ENCODE assay signal across 10 cellular contexts in genomic region chr3:194395201-194395600, GRCh38. TPM values are rescaled to one million over a fixed set of nuclear protein-coding genes. Genes with fewer than 3 reads are reported as not detected.
DNase-seq lines count a peak whose midpoint lies in the region; ATAC-seq and TF ChIP-seq lines count a peak whose summit lies in the region.
"Had no signal": no experiment of that assay in that cellular context is flagged by ENCODE, and none has a peak within 500 bp of the region (broad histone marks: within the 10 kb centered on the region; RNA-seq: fewer than 3 reads in every experiment).

No MANE protein-coding gene starts in this region.

- no TSS peak for BruUV-seq in mammary epithelial cell (replicated peaks; lab: Mats Ljungman, UMichigan)

- H3K79me1 ChIP-seq in trophoblast cell (ENCODE audit: low read length): no peaks in the 10 kb centered on the region

- H4K12ac ChIP-seq in trophoblast cell (ENCODE audit: low read depth, low read length): no peak overlapping the region

- H3K18ac ChIP-seq in trophoblast cell (ENCODE audit: low read length): no peak overlapping the region

- H3K27me3 ChIP-seq in mammary epithelial cell (ENCODE audit: insufficient read depth, low read length) (peaks cover 16% of the 10 kb centered on the region), trophoblast cell (ENCODE audit: insufficient read depth, low read length) (peaks cover 6% of the 10 kb centered on the region)

- no peak overlapping the region for H3K4me2 ChIP-seq in mammary epithelial cell (ENCODE audit: insufficient read depth, low read depth, low read length)
- no peak overlapping the region for H3K4me2 ChIP-seq in trophoblast cell (ENCODE audit: low read length)

- peaks cover 13% of the 10 kb centered on the region for H3K9me3 Mint-ChIP-seq in WTC11

- POLR2A ChIA-PET in WTC11 (lab: Charles Lee): interaction anchor here (1.4 kb wide), 1 partner anchor 65 kb away, joined by 4 read pairs; no protein-coding TSS in a partner anchor

- dilution Hi-C loops in mammary epithelial cell (cut with HindIII; ENCODE audit: low sequenced_read_pairs): no loop called here

- no peak overlapping the region for H2BK12ac ChIP-seq in trophoblast cell (ENCODE audit: low read length)

- no peak for ATAC-seq in SK-N-SH treated with all-trans-retinoic acid at 6 μM for 48 hours
- ATAC-seq in HG03442 (IDR thresholded peaks at IDR 0.05; ENCODE audit: unreplicated experiment): no peak
- no peak for ATAC-seq in WTC11

- no peak overlapping the region for H3K4ac ChIP-seq in trophoblast cell (ENCODE audit: low read depth, low read length)

- in situ Hi-C loops in mammary epithelial cell (cut with MboI; ENCODE audit: low sequenced_read_pairs in 2 of 2): no loop called here

- H4K8ac ChIP-seq in trophoblast cell (ENCODE audit: low read depth, low read length): no peak overlapping the region

- TF ChIP-seq CTCF in mammary epithelial cell (conservative IDR thresholded peaks at IDR 0.05 in 1 of 2, IDR thresholded peaks at IDR 0.05 in 1 of 2; ENCODE audit: extremely low read depth in 1 of 2, insufficient read depth in 1 of 2, low read depth in 1 of 2, low read length in 2 of 2): no peak
- no peak for TF ChIP-seq CTCF in WTC11 (IDR thresholded peaks at IDR 0.05)

- no peak overlapping the region for H2AFZ ChIP-seq in mammary epithelial cell (ENCODE audit: low read depth, low read length)
- no peak overlapping the region for H2AFZ ChIP-seq in trophoblast cell (ENCODE audit: insufficient read depth, low read length, poor library complexity)

- DNase-seq in DMS79 treated with DMSO at 0.1 percent for 48 hours (lab: John Stamatoyannopoulos, UW) (peak; percentile 49), DMS79 (lab: John Stamatoyannopoulos, UW) (no peak), NCI-H2107 treated with DMSO at 0.1 percent for 48 hours (lab: John Stamatoyannopoulos, UW; ENCODE audit: unreplicated experiment) (peak; percentile 97), mammary epithelial cell (peak; percentile 7), trophoblast cell (peak; percentile 33 to 61), WTC11 (ENCODE audit: low spot score) (no peak)

- H3K4me1 Mint-ChIP-seq in WTC11: peaks cover 27% of the 10 kb centered on the region

- H3K4me3 ChIP-seq in mammary epithelial cell (replicated peaks in 1 of 3; ENCODE audit: insufficient read depth in 1 of 3, low read depth in 2 of 3, low read length in 3 of 3) (no peak overlapping the region), trophoblast cell (ENCODE audit: low read depth, low read length) (no peak overlapping the region)

- H3K14ac ChIP-seq in trophoblast cell (ENCODE audit: low read length): no peak overlapping the region

- H3K27me3 Mint-ChIP-seq in WTC11 (ENCODE audit: low read depth): peaks cover 50% of the 10 kb centered on the region

- no peak overlapping the region for H3K27ac ChIP-seq in mammary epithelial cell (ENCODE audit: insufficient read depth, low read depth, low read length)
- no peak overlapping the region for H3K27ac ChIP-seq in trophoblast cell (ENCODE audit: low read depth, low read length)
- H3K27ac ChIP-seq: HL-60 had no signal

- no peak overlapping the region for H3K27ac Mint-ChIP-seq in WTC11

- H3K79me2 ChIP-seq in mammary epithelial cell (ENCODE audit: insufficient read depth, low read length) (no peaks in the 10 kb centered on the region), trophoblast cell (ENCODE audit: control insufficient read depth, insufficient read depth, low read length, poor library complexity) (no peaks in the 10 kb centered on the region)

- 92% methylated on average over 5 of the region's 5 CpGs for WGBS in mammary epithelial cell (ENCODE audit: low coverage, missing lambda C conversion rate)
- WGBS in trophoblast cell (ENCODE audit: extremely low coverage, insufficient coverage, insufficient read length): no CpG with 5 or more reads among the region's 5 CpGs

- no peak overlapping the region for H2AK5ac ChIP-seq in trophoblast cell (ENCODE audit: low read length)

- no peak overlapping the region for H3K4me3 Mint-ChIP-seq in WTC11

- H3K9me3 ChIP-seq in mammary epithelial cell (replicated peaks; ENCODE audit: insufficient read depth, low read length) (peaks cover 4% of the 10 kb centered on the region), trophoblast cell (ENCODE audit: insufficient read depth, low read depth, low read length) (no peaks in the 10 kb centered on the region)

- no peaks in the 10 kb centered on the region for H4K20me1 ChIP-seq in mammary epithelial cell (ENCODE audit: insufficient read depth, low read length)

- H3K36me3 ChIP-seq in mammary epithelial cell (ENCODE audit: insufficient read depth, low read length): no peaks in the 10 kb centered on the region
- H3K36me3 ChIP-seq in trophoblast cell (ENCODE audit: control insufficient read depth in 1 of 2, insufficient read depth in 2 of 2, low read length in 2 of 2): no peaks in the 10 kb centered on the region

- intact Hi-C loops in mammary epithelial cell (cut with micrococcal nuclease): no loop called here

- H2BK120ac ChIP-seq in trophoblast cell (ENCODE audit: insufficient read depth, low read length, poor library complexity): no peak overlapping the region

- H3K4me1 ChIP-seq in mammary epithelial cell (ENCODE audit: insufficient read depth, low read length): no peaks in the 10 kb centered on the region
- H3K4me1 ChIP-seq in trophoblast cell (ENCODE audit: control insufficient read depth in 1 of 2, insufficient read depth in 2 of 2, low read length in 2 of 2): no peaks in the 10 kb centered on the region

- no peak overlapping the region for H3K23ac ChIP-seq in trophoblast cell (ENCODE audit: low read length)

- CTCF ChIA-PET in mammary epithelial cell (lab: Charles Lee; ENCODE audit: low non-redundant PET) (interaction anchor here (0.7 kb wide), 1 partner anchor 276 kb away, joined by 3 read pairs; no protein-coding TSS in a partner anchor), WTC11 (lab: Charles Lee) (interaction anchor here (0.8 to 5.2 kb wide), 7 partner anchors 9 to 80 kb away, joined by 3 to 48 read pairs (median 4); no protein-coding TSS in a partner anchor)

- no peak overlapping the region for H4K91ac ChIP-seq in trophoblast cell (ENCODE audit: low read depth, low read length)

- H3K36me3 Mint-ChIP-seq in WTC11: peaks cover 9% of the 10 kb centered on the region; the same call in 1 of the 2 replicates

- no peak overlapping the region for H2BK5ac ChIP-seq in trophoblast cell (ENCODE audit: low read depth, low read length, poor library complexity)

- H3K9ac ChIP-seq in mammary epithelial cell (ENCODE audit: insufficient read depth, low read length) (no peak overlapping the region), trophoblast cell (ENCODE audit: low read length) (no peak overlapping the region)

TF ChIP-seq in SK-N-SH treated with all-trans-retinoic acid at 6 μM for 48 hours, 23 proteins besides CTCF, POLR2A, EP300 and RAD21 (continues in another document):
- TF ChIP-seq OSR1 (CRISPR knock-in tag; IDR thresholded peaks at IDR 0.05) (no peak), TCF4 (CRISPR knock-in tag; IDR thresholded peaks at IDR 0.05; ENCODE audit: borderline replicate concordance) (no peak), ZNF70 (CRISPR knock-in tag; IDR thresholded peaks at IDR 0.05) (no peak), BACH2 (CRISPR knock-in tag; IDR thresholded peaks at IDR 0.05; ENCODE audit: borderline replicate concordance) (no peak)

TF ChIP-seq in WTC11, 78 proteins besides CTCF, POLR2A, EP300 and RAD21 (continues in another document):
- TF ChIP-seq EMX1 (CRISPR knock-in tag; IDR thresholded peaks at IDR 0.05) (no peak), RELA (CRISPR knock-in tag; IDR thresholded peaks at IDR 0.05; ENCODE audit: borderline replicate concordance) (no peak), STAT6 (CRISPR knock-in tag; conservative IDR thresholded peaks at IDR 0.05; ENCODE audit: low read depth) (no peak), MYBL2 (CRISPR knock-in tag; IDR thresholded peaks at IDR 0.05) (no peak), TEAD1 (CRISPR knock-in tag; IDR thresholded peaks at IDR 0.05) (no peak), OVOL2 (CRISPR knock-in tag; IDR thresholded peaks at IDR 0.05; ENCODE audit: borderline replicate concordance) (no peak), ZNF232 (CRISPR knock-in tag; IDR thresholded peaks at IDR 0.05) (no peak), ELF4 (CRISPR knock-in tag; IDR thresholded peaks at IDR 0.05; ENCODE audit: low read depth) (no peak), ZNF219 (CRISPR knock-in tag; IDR thresholded peaks at IDR 0.05; ENCODE audit: borderline replicate concordance) (no peak), PRRX2 (CRISPR knock-in tag; IDR thresholded peaks at IDR 0.05) (no peak), ZNF396 (CRISPR knock-in tag; IDR thresholded peaks at IDR 0.05; ENCODE audit: borderline replicate concordance) (no peak), CREB1 (CRISPR knock-in tag; IDR thresholded peaks at IDR 0.05) (no peak)

RNA-seq across cellular contexts. Expression of gene GP5, which starts 3.9 kb away (rescaled TPM):
- total RNA-seq in mammary epithelial cell (under 1 TPM; 0.17 to 0.42 TPM), WTC11 (2021) (0.09 to 0.16 TPM (median 0.11 TPM) in 3 replicates)
- not detected for polyA plus RNA-seq in mammary epithelial cell
- polyA minus RNA-seq in mammary epithelial cell: not detected
- polyA plus RNA-seq in trophoblast cell (2013): 0.01 TPM in 1 of 2 replicates, not detected in the other

RNA-seq across cellular contexts. Expression of gene LRRC15, which starts 25.7 kb away (rescaled TPM):
- total RNA-seq in mammary epithelial cell (under 1 TPM in 1 of 2 donors, not detected in 1; under 0.01 TPM), WTC11 (2021) (0.07 to 0.11 TPM (median 0.11 TPM) in 3 replicates)
- polyA plus RNA-seq in mammary epithelial cell: not detected
- not detected for polyA minus RNA-seq in mammary epithelial cell
- polyA plus RNA-seq in trophoblast cell (2013): 2.4 and 2.6 TPM in 2 replicates

RNA-seq across cellular contexts. Expression of gene CPN2, which starts 44.1 kb away (rescaled TPM):
- total RNA-seq in mammary epithelial cell: not detected
- polyA plus RNA-seq in mammary epithelial cell: not detected
- not detected for polyA minus RNA-seq in mammary epithelial cell
- polyA plus RNA-seq in trophoblast cell (2013): 0.01 TPM in 2 replicates
- 0.09 to 0.14 TPM in 2 of 3 replicates, not detected in the other for total RNA-seq in WTC11 (2021)
- total RNA-seq: skeletal muscle tissue had no signal

Comparison
In these comparisons a context has a peak if more than half of its experiments do, and no peak if none do; other contexts are left out.
1. DNase-seq: peak in DMS79 treated with DMSO at 0.1 percent for 48 hours (single experiment), NCI-H2107 treated with DMSO at 0.1 percent for 48 hours (single experiment), mammary epithelial cell (single experiment) and trophoblast cell (2 of 2); none in DMS79 (single experiment) and WTC11 (single experiment).